ENCODE assay signal across 9 cellular contexts in genomic region chr22:39360674-39361413, GRCh38. TPM values are rescaled to one million over a fixed set of nuclear protein-coding genes. Genes with fewer than 3 reads are reported as not detected.
DNase-seq lines count a peak whose midpoint lies in the region; ATAC-seq and TF ChIP-seq lines count a peak whose summit lies in the region.
"Had no signal": no experiment of that assay in that cellular context is flagged by ENCODE, and none has a peak within 500 bp of the region (broad histone marks: within the 10 kb centered on the region; RNA-seq: fewer than 3 reads in every experiment).

No MANE protein-coding gene starts in this region.

- no peak overlapping the region for H3K27ac Mint-ChIP-seq in stimulated activated naive B cell treated with anti-CD40 and anti-IgM and Interleukin-4, amounts not matched to agents 10 μg/mL and 1 μg/mL and 100 μg/mL, for 72 hours
- H3K27ac Mint-ChIP-seq in stimulated activated memory B cell treated with anti-CD40 and anti-IgM and Interleukin-4, amounts not matched to agents 10 μg/mL and 1 μg/mL and 100 μg/mL, for 72 hours: no peak overlapping the region

- POLR2A ChIA-PET in HEK293 (lab: Yijun Ruan, JAX): interaction anchor here (0.6 kb wide), 1 partner anchor 33 kb away, joined by 5 read pairs; no protein-coding TSS in a partner anchor

- peak; percentile 52; the same call in 2 of the 3 replicates for ATAC-seq in RWPE2 (ENCODE audit: low read depth)
- ATAC-seq in stimulated activated naive B cell treated with anti-CD40 and anti-IgM and Interleukin-4, amounts not matched to agents 10 μg/mL and 1 μg/mL and 100 μg/mL, for 72 hours (replicated peaks): peak; percentile 36 to 39
- no peak for ATAC-seq in stimulated activated memory B cell treated with anti-CD40 and anti-IgM and Interleukin-4, amounts not matched to agents 10 μg/mL and 1 μg/mL and 100 μg/mL, for 72 hours
- ATAC-seq: left colon had no signal

- H3K36me3 ChIP-seq in HEK293 (ENCODE audit: control insufficient read depth in 2 of 2, insufficient read depth in 1 of 2, low read length in 2 of 2): peaks cover 0 to 8% of the 10 kb centered on the region in 2 experiments; a peak in 2 of 3 replicates
- no peaks in the 10 kb centered on the region for H3K36me3 ChIP-seq in RWPE2 (ENCODE audit: low read depth)
- peaks cover 0 to 9% (median 5%) of the 10 kb centered on the region in 3 donors for H3K36me3 ChIP-seq in esophagus squamous epithelium

- H3K36me3 Mint-ChIP-seq in stimulated activated naive B cell treated with anti-CD40 and anti-IgM and Interleukin-4, amounts not matched to agents 10 μg/mL and 1 μg/mL and 100 μg/mL, for 72 hours: peaks cover 3 to 7% of the 10 kb centered on the region in 2 donors
- H3K36me3 Mint-ChIP-seq in stimulated activated memory B cell treated with anti-CD40 and anti-IgM and Interleukin-4, amounts not matched to agents 10 μg/mL and 1 μg/mL and 100 μg/mL, for 72 hours: peaks cover 9% of the 10 kb centered on the region

- DNase-seq in RWPE2 (ENCODE audit: low spot score): no peak
- DNase-seq in esophagus squamous epithelium (lab: John Stamatoyannopoulos, UW): no peak
- no peak for DNase-seq in stimulated activated naive B cell treated with anti-CD40 and anti-IgM and Interleukin-4, amounts not matched to agents 10 μg/mL and 1 μg/mL and 100 μg/mL, for 72 hours
- DNase-seq in NCI-H2196 treated with DMSO at 0.1 percent for 48 hours (lab: John Stamatoyannopoulos, UW; ENCODE audit: unreplicated experiment): no peak
- no peak for DNase-seq in activated CD4-positive, alpha-beta T cell treated with anti-CD3 and anti-CD28 coated beads, Interleukin-2, amount 50 U/mL, for 4 hours
- DNase-seq: DMS79, left colon had no signal

- 51 to 54% methylated on average over 10 to 14 of the region's 14 CpGs for WGBS in esophagus squamous epithelium, 2 donors

- H3K4me1 Mint-ChIP-seq in stimulated activated naive B cell treated with anti-CD40 and anti-IgM and Interleukin-4, amounts not matched to agents 10 μg/mL and 1 μg/mL and 100 μg/mL, for 72 hours: peaks cover 17 to 28% of the 10 kb centered on the region in 2 donors
- H3K4me1 Mint-ChIP-seq in stimulated activated memory B cell treated with anti-CD40 and anti-IgM and Interleukin-4, amounts not matched to agents 10 μg/mL and 1 μg/mL and 100 μg/mL, for 72 hours: peaks cover 35% of the 10 kb centered on the region

- no peaks in the 10 kb centered on the region for H3K9me3 Mint-ChIP-seq in stimulated activated naive B cell treated with anti-CD40 and anti-IgM and Interleukin-4, amounts not matched to agents 10 μg/mL and 1 μg/mL and 100 μg/mL, for 72 hours
- no peaks in the 10 kb centered on the region for H3K9me3 Mint-ChIP-seq in stimulated activated memory B cell treated with anti-CD40 and anti-IgM and Interleukin-4, amounts not matched to agents 10 μg/mL and 1 μg/mL and 100 μg/mL, for 72 hours

- TF ChIP-seq CTCF in HEK293 (tag by site-specific recombination; IDR thresholded peaks at IDR 0.05): no peak
- no peak for TF ChIP-seq CTCF in RWPE2 (IDR thresholded peaks at IDR 0.05; ENCODE audit: poor library complexity, severe bottlenecking)
- no peak for TF ChIP-seq CTCF in esophagus squamous epithelium (IDR thresholded peaks at IDR 0.05)

- CTCF ChIA-PET in HEK293 (lab: Yijun Ruan, JAX): no interaction called here

- no peaks in the 10 kb centered on the region for H3K27me3 ChIP-seq in RWPE2 (ENCODE audit: insufficient read depth, poor library complexity, severe bottlenecking)
- H3K27me3 ChIP-seq in esophagus squamous epithelium: no peaks in the 10 kb centered on the region

- no peak overlapping the region for H3K4me3 ChIP-seq in HEK293 (ENCODE audit: low read depth, low read length)
- no peak overlapping the region for H3K4me3 ChIP-seq in RWPE2 (ENCODE audit: severe bottlenecking)
- no peak overlapping the region for H3K4me3 ChIP-seq in esophagus squamous epithelium

- H3K27me3 Mint-ChIP-seq in stimulated activated naive B cell treated with anti-CD40 and anti-IgM and Interleukin-4, amounts not matched to agents 10 μg/mL and 1 μg/mL and 100 μg/mL, for 72 hours: peaks cover 0 to 8% of the 10 kb centered on the region in 2 donors
- H3K27me3 Mint-ChIP-seq in stimulated activated memory B cell treated with anti-CD40 and anti-IgM and Interleukin-4, amounts not matched to agents 10 μg/mL and 1 μg/mL and 100 μg/mL, for 72 hours: no peaks in the 10 kb centered on the region

- H3K9me3 ChIP-seq in HEK293 (ENCODE audit: control insufficient read depth, insufficient read depth, low read depth, low read length): no peaks in the 10 kb centered on the region
- no peaks in the 10 kb centered on the region for H3K9me3 ChIP-seq in RWPE2 (ENCODE audit: severe bottlenecking)
- H3K9me3 ChIP-seq in esophagus squamous epithelium: no peaks in the 10 kb centered on the region

- H3K4me3 Mint-ChIP-seq in stimulated activated naive B cell treated with anti-CD40 and anti-IgM and Interleukin-4, amounts not matched to agents 10 μg/mL and 1 μg/mL and 100 μg/mL, for 72 hours: no peak overlapping the region
- no peak overlapping the region for H3K4me3 Mint-ChIP-seq in stimulated activated memory B cell treated with anti-CD40 and anti-IgM and Interleukin-4, amounts not matched to agents 10 μg/mL and 1 μg/mL and 100 μg/mL, for 72 hours

- H3K27ac ChIP-seq in HEK293 (ENCODE audit: extremely low read depth, low read depth, low read length): no peak overlapping the region; the same call in 1 of the 2 replicates
- H3K27ac ChIP-seq in RWPE2 (ENCODE audit: poor library complexity, severe bottlenecking): no peak overlapping the region
- peak overlapping the region; percentile 80 to 91 (median 88) for H3K27ac ChIP-seq in esophagus squamous epithelium

- H3K4me1 ChIP-seq in HEK293 (ENCODE audit: control insufficient read depth, insufficient read depth, low read length): no peaks in the 10 kb centered on the region; the same call in 1 of the 2 replicates
- no peaks in the 10 kb centered on the region for H3K4me1 ChIP-seq in RWPE2 (ENCODE audit: insufficient read depth, poor library complexity, severe bottlenecking)
- H3K4me1 ChIP-seq in esophagus squamous epithelium: peaks cover 43 to 90% (median 43%) of the 10 kb centered on the region in 3 donors

- intact Hi-C loops in esophagus squamous epithelium (cut with DNase I): no loop called here

- no peak for TF ChIP-seq POLR2A in esophagus squamous epithelium (IDR thresholded peaks at IDR 0.05)

TF ChIP-seq in HEK293, 187 proteins besides CTCF, POLR2A, EP300 and RAD21:
- TF ChIP-seq ZIC2 (tag by site-specific recombination; IDR thresholded peaks at IDR 0.05): peak; percentile 79
- no peak for TF ChIP-seq ZNF324 (tag by site-specific recombination; IDR thresholded peaks at IDR 0.05)
- peak; percentile 47; the same call in 1 of the 2 replicates for TF ChIP-seq PRDM10 (tag by site-specific recombination; IDR thresholded peaks at IDR 0.05)
- TF ChIP-seq IKZF3 (tag by site-specific recombination; IDR thresholded peaks at IDR 0.05): peak; percentile 27; the same call in 1 of the 2 replicates
- peak; percentile 60 for TF ChIP-seq GLIS1 (tag by site-specific recombination; IDR thresholded peaks at IDR 0.05)
- no peak for TF ChIP-seq ZNF530 (tag by site-specific recombination; IDR thresholded peaks at IDR 0.05; ENCODE audit: low read depth)
- no peak for TF ChIP-seq ZNF555 (tag by site-specific recombination; conservative IDR thresholded peaks at IDR 0.05)
- no peak for TF ChIP-seq ZNF223 (tag by site-specific recombination; IDR thresholded peaks at IDR 0.05)
- no peak for TF ChIP-seq ZNF473 (tag by site-specific recombination; IDR thresholded peaks at IDR 0.05)
- TF ChIP-seq ZNF341 (tag by site-specific recombination; IDR thresholded peaks at IDR 0.05; ENCODE audit: low read depth): peak; percentile 50; the same call in 1 of the 2 replicates
- no peak for TF ChIP-seq ZNF10 (tag by site-specific recombination; IDR thresholded peaks at IDR 0.05)
- peak; percentile 42 for TF ChIP-seq PRDM1 (tag by site-specific recombination; IDR thresholded peaks at IDR 0.05)
- no peak for TF ChIP-seq ZNF114 (tag by site-specific recombination; IDR thresholded peaks at IDR 0.05)
- TF ChIP-seq SETDB1 (IDR thresholded peaks at IDR 0.05; ENCODE audit: insufficient read length, low read length): no peak

RNA-seq across cellular contexts. Expression of gene SYNGR1, which starts 11.1 kb away (rescaled TPM):
- 10 to 100 TPM; 13.3 to 35.5 (median 21.5) TPM for total RNA-seq in esophagus squamous epithelium

RNA-seq across cellular contexts. Expression of gene TAB1, which starts 38.7 kb away (rescaled TPM):
- 10 to 100 TPM in 3 of 4 donors, 1 to 10 TPM in 1; 7.8 to 15.3 (median 14.5) TPM for total RNA-seq in esophagus squamous epithelium

RNA-seq across cellular contexts. Expression of gene RPL3, which starts 41.4 kb away (rescaled TPM):
- total RNA-seq in esophagus squamous epithelium: 1,000 to 10,000 TPM; 1,469 to 2,891 (median 2,008) TPM

Comparison
In these comparisons a context has a peak if more than half of its experiments do, and no peak if none do; other contexts are left out.
1. H3K27ac ChIP-seq: peak in esophagus squamous epithelium (4 of 4); none in HEK293 (single experiment) and RWPE2 (single experiment).